Comparison of ENCODE assay signal across 8 cellular contexts in the genomic region with DNA sequence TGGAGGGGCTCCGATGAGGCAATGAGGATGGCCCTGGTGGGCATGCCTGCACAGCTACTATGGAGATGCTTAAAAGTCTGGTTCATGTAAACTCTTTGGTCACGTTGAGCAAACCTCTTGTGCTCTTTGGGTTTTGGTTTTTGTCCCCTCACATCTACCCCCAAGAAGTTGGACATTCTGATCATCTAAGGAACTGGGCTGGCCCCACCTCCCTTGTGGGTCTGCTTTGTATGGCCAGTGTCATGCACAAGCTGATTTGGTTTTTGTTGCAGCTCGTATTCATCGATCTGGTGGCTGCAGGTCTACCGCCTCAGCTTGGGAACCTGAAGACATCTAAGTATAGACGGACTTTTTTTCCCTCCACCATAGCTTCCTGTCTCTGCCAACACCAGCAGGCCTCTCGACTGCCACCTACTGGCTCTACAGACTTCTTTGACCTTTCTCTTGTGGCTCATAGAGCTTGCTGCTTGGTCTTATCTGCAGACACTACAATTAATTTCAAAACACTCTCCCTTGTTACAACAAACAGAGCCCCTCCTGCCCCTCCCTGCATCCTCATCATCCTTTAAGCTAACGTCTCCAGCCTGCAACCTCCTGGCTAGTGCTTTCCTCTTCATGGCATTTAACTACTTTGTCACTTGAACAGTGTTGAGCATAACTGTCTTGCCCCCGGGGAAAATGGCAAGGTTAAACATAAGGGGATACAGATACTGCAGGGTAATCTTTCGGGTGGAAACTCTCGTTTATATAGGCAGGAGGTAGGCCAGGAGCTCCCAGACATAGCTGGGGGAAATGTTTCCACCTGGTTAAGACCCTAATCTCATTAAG. TPM values are rescaled to one million over a fixed set of nuclear protein-coding genes. Genes with fewer than 3 reads are reported as not detected.
DNase-seq lines count a peak whose midpoint lies in the region; ATAC-seq lines count a peak whose summit lies in the region.

No MANE protein-coding gene starts in this region.

- ATAC-seq in GM21447 (IDR thresholded peaks at IDR 0.05; ENCODE audit: unreplicated experiment) = peak; percentile 85

- no peak overlapping the region for H3K4me3 ChIP-seq in NT2/D1 (ENCODE audit: insufficient read length, low read depth)

- H3K9ac ChIP-seq in NT2/D1 (ENCODE audit: insufficient read length, low read depth) = no peak overlapping the region

- no peaks in the 10 kb centered on the region for H3K27me3 ChIP-seq in NT2/D1 (ENCODE audit: insufficient read depth, insufficient read length)

- peaks cover 2% of the 10 kb centered on the region for H3K4me1 ChIP-seq in NT2/D1 (ENCODE audit: insufficient read depth, insufficient read length)

- DNase-seq in DMS 273 treated with DMSO at 0.1 percent for 48 hours (lab: John Stamatoyannopoulos, UW) (peak; percentile 41), HUDEP-2 (lab: John Stamatoyannopoulos, UW; ENCODE audit: unreplicated experiment in 76 of 76) (peak in 72 of 76 experiments; percentile 8 to 81 (median 56)), NT2/D1 (ENCODE audit: low read depth, low spot score) (peak; percentile 83), epidermal melanocyte (ENCODE audit: insufficient read length, low spot score) (peak; percentile 75), myocyte (ENCODE audit: low read depth) (peak; percentile 85)
- peak; percentile 40 for DNase-seq in activated CD8-positive, alpha-beta memory T cell treated with anti-CD3 and anti-CD28 coated beads, Interleukin-2, amount 50 U/mL, for 1 hour (ENCODE audit: extremely low read depth)
- DNase-seq in stimulated activated CD8-positive, alpha-beta memory T cell treated with anti-CD3 and anti-CD28 coated beads, Interleukin-7, amount 100 ng/mL, for 24 hours (ENCODE audit: low read depth) = peak; percentile 41

- peaks cover 45% of the 10 kb centered on the region for H3K36me3 ChIP-seq in NT2/D1 (ENCODE audit: insufficient read depth, insufficient read length, low read length)

- no peaks in the 10 kb centered on the region for H3K9me3 ChIP-seq in NT2/D1 (ENCODE audit: insufficient read depth, low read length)

RNA-seq across cellular contexts. Expression of gene TSTD2, which starts 34.5 kb away (rescaled TPM):
- total RNA-seq in myocyte = 20.2 and 20.5 TPM in 2 replicates
- polyA plus RNA-seq in myocyte (2012) = 14.3 TPM

RNA-seq across cellular contexts. Expression of gene NCBP1, which starts 34.9 kb away (rescaled TPM):
- 37.4 and 39.3 TPM in 2 replicates for total RNA-seq in myocyte
- polyA plus RNA-seq in myocyte (2012) = 15.8 TPM
